Comparison of ENCODE assay signal across 1 cellular context in the genomic region with DNA sequence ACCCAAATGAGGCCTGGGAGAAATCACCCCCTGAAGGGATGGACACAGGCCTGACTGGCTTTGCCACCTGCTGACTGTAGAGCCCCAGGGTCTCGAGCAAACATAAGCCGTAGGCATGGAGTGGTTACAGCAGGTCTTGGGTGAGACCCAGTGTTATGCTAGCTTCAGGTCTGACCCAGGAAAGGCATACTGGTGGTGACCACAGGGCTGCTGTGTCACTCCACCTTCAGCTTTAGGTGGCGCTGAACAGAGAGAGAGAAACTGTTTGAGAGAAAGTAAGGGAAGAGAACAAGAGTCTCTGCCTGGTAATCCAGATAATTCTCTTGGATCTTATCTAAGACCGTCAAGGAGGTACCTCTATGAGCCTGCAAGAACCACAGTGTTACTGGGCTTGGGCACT.
TF ChIP-seq lines count a peak whose summit lies in the region.

No MANE protein-coding gene starts in this region.

TF ChIP-seq in HepG2, 621 proteins besides CTCF, POLR2A, EP300 and RAD21:
- no peak for TF ChIP-seq ZNF317 (CRISPR knock-in tag; IDR thresholded peaks at IDR 0.05)
- TF ChIP-seq SPEN (CRISPR knock-in tag; IDR thresholded peaks at IDR 0.05; ENCODE audit: low read depth), result no peak
- no peak for TF ChIP-seq DR1 (CRISPR knock-in tag; IDR thresholded peaks at IDR 0.05)
- no peak for TF ChIP-seq TCF12 (IDR thresholded peaks at IDR 0.05)
- TF ChIP-seq TCF12 (CRISPR knock-in tag; IDR thresholded peaks at IDR 0.05), result no peak
- no peak for TF ChIP-seq KLF15 (CRISPR knock-in tag; IDR thresholded peaks at IDR 0.05; ENCODE audit: borderline replicate concordance)
- TF ChIP-seq ZNF362 (CRISPR knock-in tag; IDR thresholded peaks at IDR 0.05; ENCODE audit: borderline replicate concordance), result no peak
- TF ChIP-seq ZFP1 (CRISPR knock-in tag; IDR thresholded peaks at IDR 0.05), result no peak
- TF ChIP-seq NCOA5 (CRISPR knock-in tag; IDR thresholded peaks at IDR 0.05), result no peak
- TF ChIP-seq ELF3 (CRISPR knock-in tag; IDR thresholded peaks at IDR 0.05), result no peak
- TF ChIP-seq, protein P1, sequence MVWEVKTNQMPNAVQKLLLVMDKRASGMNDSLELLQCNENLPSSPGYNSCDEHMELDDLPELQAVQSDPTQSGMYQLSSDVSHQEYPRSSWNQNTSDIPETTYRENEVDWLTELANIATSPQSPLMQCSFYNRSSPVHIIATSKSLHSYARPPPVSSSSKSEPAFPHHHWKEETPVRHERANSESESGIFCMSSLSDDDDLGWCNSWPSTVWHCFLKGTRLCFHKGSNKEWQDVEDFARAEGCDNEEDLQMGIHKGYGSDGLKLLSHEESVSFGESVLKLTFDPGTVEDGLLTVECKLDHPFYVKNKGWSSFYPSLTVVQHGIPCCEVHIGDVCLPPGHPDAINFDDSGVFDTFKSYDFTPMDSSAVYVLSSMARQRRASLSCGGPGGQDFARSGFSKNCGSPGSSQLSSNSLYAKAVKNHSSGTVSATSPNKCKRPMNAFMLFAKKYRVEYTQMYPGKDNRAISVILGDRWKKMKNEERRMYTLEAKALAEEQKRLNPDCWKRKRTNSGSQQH (CRISPR knock-in tag; IDR thresholded peaks at IDR 0.05; ENCODE audit: low read depth), result no peak
- no peak for TF ChIP-seq RARG (CRISPR knock-in tag; IDR thresholded peaks at IDR 0.05; ENCODE audit: low read depth)
- TF ChIP-seq KAT7 (CRISPR knock-in tag; IDR thresholded peaks at IDR 0.05; ENCODE audit: borderline replicate concordance), result no peak
- no peak for TF ChIP-seq NFIB (CRISPR knock-in tag; IDR thresholded peaks at IDR 0.05; ENCODE audit: borderline replicate concordance)
TF ChIP-seq in HepG2: peak in this region for 0.
